Comparison of ENCODE assay signal across 8 cellular contexts in genomic region chr9:6007770-6008168, GRCh38. TPM values are rescaled to one million over a fixed set of nuclear protein-coding genes. Genes with fewer than 3 reads are reported as not detected.
A peak's percentile ranks its signal among the peaks of the same experiment; 100 is the strongest.
DNase-seq lines count a peak whose midpoint lies in the region; ATAC-seq and TF ChIP-seq lines count a peak whose summit lies in the region.

No MANE protein-coding gene starts in this region.

- H4K20me1 ChIP-seq in OCI-LY1 (ENCODE audit: insufficient read depth, low read length), result 0 out of 2 replicates have a peak, but pooled peaks cover 3% of the 10 kb centered on the region

- H3K4me2 ChIP-seq in OCI-LY1 (ENCODE audit: low read length), result peak overlapping the region; percentile 73

- DNase-seq in C1 segment of cervical spinal cord (lab: John Stamatoyannopoulos, UW), result peak in 8 of 14 donors; percentile 65 to 95 (median 87)
- DNase-seq in activated T-cell treated with anti-CD3 and anti-CD28 coated beads, Interleukin-2, amount 50 U/mL, for 48 hours, result peak; percentile 79 to 84
- DNase-seq in fibroblast of gingiva (ENCODE audit: low read depth), result peak; percentile 66
- peak in 9 of 10 donors; percentile 75 to 92 (median 82) for DNase-seq in naive thymus-derived CD8-positive, alpha-beta T cell
- peak; percentile 81 for DNase-seq in stimulated activated naive CD4-positive, alpha-beta T cell treated with Interleukin-2 at 50 U/mL for 16 hours (lab: John Stamatoyannopoulos, UW)

- no peaks in the 10 kb centered on the region for H3K27me3 ChIP-seq in OCI-LY1 (ENCODE audit: insufficient read depth, low read length)

- peak overlapping the region; percentile 64 for H3K4me3 ChIP-seq in OCI-LY1 (ENCODE audit: low read depth, low read length, poor library complexity, severe bottlenecking)

- H3F3A ChIP-seq in OCI-LY1 (ENCODE audit: insufficient read depth, low read length), result no peaks in the 10 kb centered on the region

- TF ChIP-seq CTCF in OCI-LY1 (IDR thresholded peaks at IDR 0.05; ENCODE audit: low read length), result no peak

- H3K9me3 ChIP-seq in OCI-LY1 (ENCODE audit: low read length), result no peaks in the 10 kb centered on the region

- H3K79me2 ChIP-seq in OCI-LY1 (ENCODE audit: insufficient read depth, low read length), result peaks cover 33% of the 10 kb centered on the region

- peaks cover 53% of the 10 kb centered on the region for H3K4me1 ChIP-seq in OCI-LY1 (ENCODE audit: insufficient read depth, low read length, severe bottlenecking)

- H3K27me3 Mint-ChIP-seq in naive thymus-derived CD8-positive, alpha-beta T cell, result no peaks in the 10 kb centered on the region

- H3K9me2 ChIP-seq in OCI-LY1 (ENCODE audit: low read depth, low read length), result no peaks in the 10 kb centered on the region

- peak; percentile 47 for ATAC-seq in GM19328 (IDR thresholded peaks at IDR 0.05; ENCODE audit: unreplicated experiment)
- peak; percentile 22 for ATAC-seq in HG03457 (IDR thresholded peaks at IDR 0.05; ENCODE audit: unreplicated experiment)
- ATAC-seq in naive thymus-derived CD8-positive, alpha-beta T cell, result peak; percentile 48 to 57

- H3K36me3 ChIP-seq in OCI-LY1 (ENCODE audit: insufficient read depth, low read length), result peaks cover 25% of the 10 kb centered on the region

- H3K9ac ChIP-seq in OCI-LY1 (ENCODE audit: low read length), result peak overlapping the region; percentile 70

- POLR2A ChIA-PET in naive thymus-derived CD8-positive, alpha-beta T cell (lab: Charles Lee), result interaction anchor here (0.9 to 4.8 kb wide), 11 partner anchors 8 to 750 kb away, joined by 3 to 26 read pairs (median 7); partner anchors contain the start of genes KDM4C, RANBP6, RIC1 and UHRF2

- peak overlapping the region; percentile 19 to 98 (median 97) for H3K27ac Mint-ChIP-seq in naive thymus-derived CD8-positive, alpha-beta T cell

- H2AFZ ChIP-seq in OCI-LY1 (ENCODE audit: low read length), result no peak overlapping the region

- H3K36me3 Mint-ChIP-seq in naive thymus-derived CD8-positive, alpha-beta T cell, result peaks cover 17 to 38% (median 29%) of the 10 kb centered on the region in 3 donors

- peak overlapping the region; percentile 87 to 97 (median 95) for H3K4me3 Mint-ChIP-seq in naive thymus-derived CD8-positive, alpha-beta T cell

- peaks cover 16 to 66% (median 47%) of the 10 kb centered on the region in 4 donors for H3K4me1 Mint-ChIP-seq in naive thymus-derived CD8-positive, alpha-beta T cell

- peaks cover 2 to 16% (median 7%) of the 10 kb centered on the region in 9 donors for H3K9me3 Mint-ChIP-seq in naive thymus-derived CD8-positive, alpha-beta T cell

- peak overlapping the region; percentile 61 for H3K27ac ChIP-seq in OCI-LY1 (ENCODE audit: low read depth, low read length, poor library complexity, severe bottlenecking)

RNA-seq across cellular contexts. Expression of gene RANBP6, which starts 7.7 kb away (rescaled TPM):
- 10 to 100 TPM; 36.5 to 37.3 TPM for total RNA-seq in naive thymus-derived CD8-positive, alpha-beta T cell
- polyA plus RNA-seq in naive thymus-derived CD8-positive, alpha-beta T cell, result 10 to 100 TPM; 21.0 to 24.9 (median 21.7) TPM

Comparison
In these comparisons a context has a peak if more than half of its experiments do, and no peak if none do; other contexts are left out.
1. Peak in every context shown above with its lines: DNase-seq, ATAC-seq, H3K4me3 ChIP-seq and H3K27ac ChIP-seq.